ENCODE assay signal across 35 cellular contexts in the genomic region with DNA sequence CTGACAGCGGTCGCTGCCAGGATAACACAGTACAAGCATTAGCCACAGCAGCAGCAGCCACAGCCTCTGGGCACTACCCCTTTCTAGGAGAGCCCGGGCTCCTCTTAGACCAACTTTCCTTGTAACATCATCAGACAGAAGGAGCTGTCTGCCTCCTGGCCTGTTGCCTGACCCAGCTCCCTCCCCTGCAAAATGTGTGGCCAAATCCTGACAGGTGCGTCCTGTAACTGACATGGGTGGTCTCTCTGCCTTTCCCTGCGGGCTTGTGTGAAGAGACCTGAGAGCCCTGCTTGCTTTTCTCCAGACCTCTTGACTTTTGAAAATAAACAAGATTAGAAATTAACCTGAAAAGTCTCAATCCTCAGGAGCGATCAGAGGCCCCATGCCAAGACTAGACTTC.
"Had no signal": no experiment of that assay in that cellular context is flagged by ENCODE, and none has a peak within 500 bp of the region (broad histone marks: within the 10 kb centered on the region; RNA-seq: fewer than 3 reads in every experiment).

No MANE protein-coding gene starts in this region.

- H3K9me3 ChIP-seq: MG63 had no signal

- DNase-seq: Karpas-422, Kasumi-1, KBM-7, KG1, MG63, MM.1S, MV-4-11, NCI-H1048, NCI-H1092, NCI-H1092 treated with DMSO at 0.1 percent for 48 hours, NCI-H1105, NCI-H1105 treated with DMSO at 0.1 percent for 48 hours, NCI-H1417, NCI-H1417 treated with DMSO at 0.1 percent for 48 hours, NCI-H1436, NCI-H1436 treated with DMSO at 0.1 percent for 48 hours, NCI-H146, NCI-H1694, NCI-H1694 treated with DMSO at 0.1 percent for 48 hours, NCI-H187, NCI-H187 treated with DMSO at 0.1 percent for 48 hours, NCI-H1930, NCI-H2029, NCI-H2029 treated with DMSO at 0.1 percent for 48 hours, NCI-H2081, NCI-H2081 treated with DMSO at 0.1 percent for 48 hours, NCI-H2107, NCI-H2171, NCI-H2171 treated with DMSO at 0.1 percent for 48 hours, NCI-H2227 treated with DMSO at 0.1 percent for 48 hours, NCI-H226, NCI-H345, NCI-H446, NCI-H446 treated with DMSO at 0.1 percent for 48 hours had no signal

- H3K4me3 ChIP-seq: MG63 had no signal

- H3K27ac ChIP-seq: KMS-11 had no signal

- H3K9ac ChIP-seq: KMS-11 had no signal

- H3K27me3 ChIP-seq: MG63 had no signal

- H3K36me3 ChIP-seq: MG63 had no signal
